In the genomic region with DNA sequence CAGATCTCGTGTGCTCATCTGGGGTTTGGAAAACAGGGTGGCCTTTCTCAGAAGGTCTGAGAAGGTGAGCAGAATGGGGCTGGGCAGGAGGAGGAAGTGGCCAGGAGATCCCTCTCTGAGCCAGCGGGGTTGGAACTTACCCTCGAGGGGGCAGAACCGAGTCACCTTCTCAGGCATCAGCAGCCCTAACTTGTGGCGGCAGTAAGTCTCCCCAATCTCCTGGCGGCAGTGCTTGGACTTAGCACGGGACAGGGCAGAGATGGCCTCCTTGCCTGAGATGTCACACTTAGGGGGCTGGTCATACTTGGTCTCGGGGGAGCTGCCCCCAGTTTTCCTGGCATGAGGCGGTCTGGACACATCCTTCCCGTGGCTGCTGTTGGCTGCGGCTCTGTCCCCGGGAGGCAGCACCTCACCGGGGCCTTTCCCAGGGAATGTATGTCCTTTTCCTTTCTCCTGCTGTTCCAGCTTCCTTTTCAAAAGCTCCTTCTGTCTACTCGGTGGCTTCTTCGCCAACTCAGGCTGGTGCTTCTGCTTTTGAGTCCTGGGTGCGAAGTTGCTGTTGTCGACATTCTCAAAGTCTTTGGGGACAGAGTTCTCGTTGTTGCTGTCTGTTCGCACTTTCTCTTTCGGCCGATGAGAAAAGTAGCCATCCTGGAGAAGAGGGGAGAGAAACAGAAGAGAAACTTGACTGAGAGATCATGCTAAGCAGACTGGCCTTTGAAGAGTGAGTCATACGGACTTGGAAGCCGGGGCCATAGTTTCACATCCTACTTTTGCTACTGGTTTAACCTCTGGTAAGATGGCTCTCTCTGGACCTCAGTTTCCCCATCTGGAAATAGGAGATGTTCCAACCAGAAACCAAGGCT, we compare ENCODE assay signal across 9 cellular contexts.
DNase-seq lines count a peak whose midpoint lies in the region; ATAC-seq and TF ChIP-seq lines count a peak whose summit lies in the region.
"Had no signal": no experiment of that assay in that cellular context is flagged by ENCODE, and none has a peak within 500 bp of the region (broad histone marks: within the 10 kb centered on the region; RNA-seq: fewer than 3 reads in every experiment).

No MANE protein-coding gene starts in this region.

- peaks cover under 1% of the 10 kb centered on the region for H3K9me3 Mint-ChIP-seq in Calu3 (ENCODE audit: low read depth, unreplicated experiment)

- POLR2A ChIA-PET in RWPE1 (lab: Yijun Ruan, JAX; ENCODE audit: low non-redundant PET), result no interaction called here

- no peaks in the 10 kb centered on the region for H3K9me3 ChIP-seq in ascending aorta

- H3K4me1 ChIP-seq in ascending aorta, result no peaks in the 10 kb centered on the region

- CTCF ChIA-PET in RWPE1 (lab: Yijun Ruan, JAX), result no interaction called here
- CTCF ChIA-PET in Calu3 (lab: Charles Lee), result no interaction called here

- no peaks in the 10 kb centered on the region for H3K36me3 ChIP-seq in ascending aorta

- H3K27ac Mint-ChIP-seq in Calu3 (ENCODE audit: unreplicated experiment), result no peak overlapping the region

- H3K4me1 Mint-ChIP-seq in Calu3 (ENCODE audit: low read depth, unreplicated experiment), result no peaks in the 10 kb centered on the region

- no peaks in the 10 kb centered on the region for H3K36me3 Mint-ChIP-seq in Calu3 (ENCODE audit: insufficient read depth, unreplicated experiment)

- TF ChIP-seq CTCF in C4-2B (conservative IDR thresholded peaks at IDR 0.05), result peak; percentile 22
- TF ChIP-seq CTCF in HL-60 (IDR thresholded peaks at IDR 0.05; ENCODE audit: insufficient read depth, low read length), result no peak
- TF ChIP-seq CTCF in ascending aorta (IDR thresholded peaks at IDR 0.05), result no peak
- TF ChIP-seq CTCF in RWPE1 (conservative IDR thresholded peaks at IDR 0.05; ENCODE audit: low read depth), result no peak
- no peak for TF ChIP-seq CTCF in Calu3 (IDR thresholded peaks at IDR 0.05; ENCODE audit: unreplicated experiment)

- peak; percentile 68 for ATAC-seq in GM19455 (IDR thresholded peaks at IDR 0.05; ENCODE audit: unreplicated experiment)

- intact Hi-C loops in ascending aorta (cut with DNase I), result no loop called here
- intact Hi-C loops in Calu3 (cut with micrococcal nuclease; ENCODE audit: unreplicated experiment), result no loop called here

- H3K27ac ChIP-seq in C4-2B (no peak overlapping the region), HL-60 (replicated peaks) (no peak overlapping the region), ascending aorta (no peak overlapping the region), RWPE1 (no peak overlapping the region)

- H3K4me3 Mint-ChIP-seq in Calu3 (ENCODE audit: low read depth, unreplicated experiment), result no peak overlapping the region

- no peaks in the 10 kb centered on the region for H3K27me3 Mint-ChIP-seq in Calu3 (ENCODE audit: unreplicated experiment)

- peak; percentile 29 to 52 for DNase-seq in HL-60 (ENCODE audit: low read depth in 1 of 2, low spot score in 1 of 2)
- peak; percentile 35 for DNase-seq in iPS-NIHi11 (ENCODE audit: low spot score)
- DNase-seq in GM03348 (ENCODE audit: low spot score), result no peak
- DNase-seq in ascending aorta (ENCODE audit: low spot score in 2 of 2), result no peak
- no peak for DNase-seq in RWPE1 (ENCODE audit: low spot score)
- DNase-seq in Calu3, result no peak
- DNase-seq: DMS53 had no signal

- H3K4me3 ChIP-seq in HL-60 (replicated peaks; ENCODE audit: insufficient read depth, low read length) (peak overlapping the region; percentile 1; the same call in 1 of the 2 replicates), ascending aorta (peak overlapping the region in 1 of 2 donors; percentile 31)

- no TSS peak for BruUV-seq in Calu3 (replicated peaks; lab: Mats Ljungman, UMichigan)

- H3K27me3 ChIP-seq in HL-60 (ENCODE audit: insufficient read depth, poor library complexity, severe bottlenecking), result no peaks in the 10 kb centered on the region
- no peaks in the 10 kb centered on the region for H3K27me3 ChIP-seq in ascending aorta

Comparison
In these comparisons a context has a peak if more than half of its experiments do, and no peak if none do; other contexts are left out.
1. DNase-seq: peak in HL-60 (2 of 2) and iPS-NIHi11 (single experiment); none in GM03348 (single experiment), ascending aorta (0 of 2), RWPE1 (single experiment) and Calu3 (single experiment).